In genomic region chr11:92964471-92964870, GRCh38 we compare ENCODE assay signal across 38 cellular contexts. TPM values are rescaled to one million over a fixed set of nuclear protein-coding genes. Genes with fewer than 3 reads are reported as not detected.
DNase-seq lines count a peak whose midpoint lies in the region; ATAC-seq, FAIRE-seq and TF ChIP-seq lines count a peak whose summit lies in the region.
"Had no signal": no experiment of that assay in that cellular context is flagged by ENCODE, and none has a peak within 500 bp of the region (broad histone marks: within the 10 kb centered on the region; RNA-seq: fewer than 3 reads in every experiment).

No MANE protein-coding gene starts in this region.

- no peaks in the 10 kb centered on the region for H3K9me3 Mint-ChIP-seq in astrocyte (ENCODE audit: unreplicated experiment)
- H3K9me3 Mint-ChIP-seq in type B pancreatic cell: no peaks in the 10 kb centered on the region
- H3K9me3 Mint-ChIP-seq in stimulated activated naive B cell treated with anti-CD40 and anti-IgM and Interleukin-4, amounts not matched to agents 10 μg/mL and 1 μg/mL and 100 μg/mL, for 72 hours: no peaks in the 10 kb centered on the region
- H3K9me3 Mint-ChIP-seq: activated naive CD8-positive, alpha-beta T cell treated with anti-CD3 and anti-CD28 coated beads, Interleukin-2, amount 50 U/mL, for 24 hours; activated T-cell treated with anti-CD3 and anti-CD28 coated beads, Interleukin-2, amount 50 U/mL, for 72 hours; central memory CD8-positive, alpha-beta T cell; endodermal cell; HFFc6 had no signal

- H3K36me3 ChIP-seq in astrocyte (ENCODE audit: insufficient read depth, low read length): no peaks in the 10 kb centered on the region
- H3K36me3 ChIP-seq: esophagus muscularis mucosa, heart left ventricle, pancreas, uterus had no signal

- no peak overlapping the region for H2AFZ ChIP-seq in astrocyte (ENCODE audit: low read depth, low read length)

- no peak for FAIRE-seq in astrocyte (lab: Jason Lieb, UNC)
- FAIRE-seq: H1, K562, pancreas, TTC549 had no signal

- no peak overlapping the region for H3K27ac ChIP-seq in astrocyte (ENCODE audit: low read depth, low read length)
- H3K27ac ChIP-seq: esophagus muscularis mucosa, heart left ventricle, pancreas, SK-N-MC, skin epidermis, uterus had no signal

- H3K4me3 Mint-ChIP-seq in astrocyte (ENCODE audit: unreplicated experiment) (no peak overlapping the region), type B pancreatic cell (no peak overlapping the region)
- H3K4me3 Mint-ChIP-seq in stimulated activated naive B cell treated with anti-CD40 and anti-IgM and Interleukin-4, amounts not matched to agents 10 μg/mL and 1 μg/mL and 100 μg/mL, for 72 hours: no peak overlapping the region
- H3K4me3 Mint-ChIP-seq: activated naive CD8-positive, alpha-beta T cell treated with anti-CD3 and anti-CD28 coated beads, Interleukin-2, amount 50 U/mL, for 24 hours; activated T-cell treated with anti-CD3 and anti-CD28 coated beads, Interleukin-2, amount 50 U/mL, for 72 hours; central memory CD8-positive, alpha-beta T cell; endodermal cell; HFFc6 had no signal

- H3K27ac Mint-ChIP-seq in astrocyte (ENCODE audit: unreplicated experiment) (no peak overlapping the region), type B pancreatic cell (peak overlapping the region; percentile 17)
- H3K27ac Mint-ChIP-seq in stimulated activated naive B cell treated with anti-CD40 and anti-IgM and Interleukin-4, amounts not matched to agents 10 μg/mL and 1 μg/mL and 100 μg/mL, for 72 hours: no peak overlapping the region
- H3K27ac Mint-ChIP-seq: activated naive CD8-positive, alpha-beta T cell treated with anti-CD3 and anti-CD28 coated beads, Interleukin-2, amount 50 U/mL, for 24 hours; activated T-cell treated with anti-CD3 and anti-CD28 coated beads, Interleukin-2, amount 50 U/mL, for 72 hours; endodermal cell; HFFc6 had no signal

- no peaks in the 10 kb centered on the region for H4K20me1 ChIP-seq in astrocyte (ENCODE audit: insufficient read depth, low read length)

- no peak for TF ChIP-seq CTCF in astrocyte (IDR thresholded peaks at IDR 0.05; ENCODE audit: insufficient read depth, low read depth, low read length)
- no peak for TF ChIP-seq CTCF in type B pancreatic cell (conservative IDR thresholded peaks at IDR 0.05)

- H3K36me3 Mint-ChIP-seq in astrocyte (ENCODE audit: low read depth, unreplicated experiment): no peaks in the 10 kb centered on the region
- H3K36me3 Mint-ChIP-seq in type B pancreatic cell: no peaks in the 10 kb centered on the region
- H3K36me3 Mint-ChIP-seq in stimulated activated naive B cell treated with anti-CD40 and anti-IgM and Interleukin-4, amounts not matched to agents 10 μg/mL and 1 μg/mL and 100 μg/mL, for 72 hours: no peaks in the 10 kb centered on the region

- no peaks in the 10 kb centered on the region for H3K79me2 ChIP-seq in astrocyte (ENCODE audit: insufficient read depth, low read length)

- peaks cover 8% of the 10 kb centered on the region for H3K27me3 Mint-ChIP-seq in astrocyte (ENCODE audit: low read depth, unreplicated experiment)
- H3K27me3 Mint-ChIP-seq in type B pancreatic cell: peaks cover 34% of the 10 kb centered on the region
- H3K27me3 Mint-ChIP-seq in stimulated activated naive B cell treated with anti-CD40 and anti-IgM and Interleukin-4, amounts not matched to agents 10 μg/mL and 1 μg/mL and 100 μg/mL, for 72 hours: peaks cover 3 to 5% of the 10 kb centered on the region in 2 donors
- H3K27me3 Mint-ChIP-seq: central memory CD8-positive, alpha-beta T cell had no signal

- H3K9me3 ChIP-seq in astrocyte (ENCODE audit: insufficient read depth, low read depth, low read length): no peaks in the 10 kb centered on the region
- H3K9me3 ChIP-seq: esophagus muscularis mucosa, heart left ventricle, pancreas, uterus had no signal

- DNase-seq in NCI-H510A treated with DMSO at 0.1 percent for 48 hours (lab: John Stamatoyannopoulos, UW) (peak; percentile 18), NCI-H510A (lab: John Stamatoyannopoulos, UW) (no peak), astrocyte (ENCODE audit: low read depth) (peak; percentile 11), islet precursor cell (peak; percentile 62), type B pancreatic cell (ENCODE audit: extremely low spot score, unreplicated experiment) (no peak)
- no peak for DNase-seq in stimulated activated naive B cell treated with anti-CD40 and anti-IgM and Interleukin-4, amounts not matched to agents 10 μg/mL and 1 μg/mL and 100 μg/mL, for 72 hours
- no peak for DNase-seq in stimulated activated CD4-positive, alpha-beta T cell treated with anti-CD3 and anti-CD28 coated beads, Interleukin-12 subunit alpha, Interleukin-12 subunit beta, amount 100 ng/mL, for 4 hours
- DNase-seq: 8988T; activated CD4-positive, alpha-beta T cell treated with anti-CD3 and anti-CD28 coated beads, Interleukin-2, amount 50 U/mL, for 48 hours; activated naive CD8-positive, alpha-beta T cell treated with anti-CD3 and anti-CD28 coated beads, Interleukin-2, amount 50 U/mL, for 24 hours; activated T-cell treated with anti-CD3 and anti-CD28 coated beads, Interleukin-2, amount 50 U/mL, for 72 hours; C1 segment of cervical spinal cord; COR-L47; dermis blood vessel endothelial cell; DND-41; endodermal cell; foreskin melanocyte; heart left ventricle; HFFc6; kidney glomerular epithelial cell; NCI-H1105; NCI-H2029 treated with DMSO at 0.1 percent for 48 hours; NCI-H69; stimulated activated naive CD4-positive, alpha-beta T cell treated with Interleukin-2 at 50 U/mL for 16 hours; uterus had no signal

- peaks cover 15% of the 10 kb centered on the region for H3K27me3 ChIP-seq in astrocyte (ENCODE audit: insufficient read depth, low read length)
- H3K27me3 ChIP-seq: uterus had no signal

- no peak overlapping the region for H3K4me3 ChIP-seq in astrocyte (ENCODE audit: insufficient read depth, low read depth, low read length)
- H3K4me3 ChIP-seq: esophagus muscularis mucosa, heart left ventricle, K562, lung, pancreas, SK-N-MC, skin epidermis, uterus had no signal

- H3K4me1 Mint-ChIP-seq in astrocyte (ENCODE audit: low read depth, unreplicated experiment) (peaks cover 8% of the 10 kb centered on the region), type B pancreatic cell (ENCODE audit: unreplicated experiment) (peaks cover 7% of the 10 kb centered on the region)
- no peaks in the 10 kb centered on the region for H3K4me1 Mint-ChIP-seq in stimulated activated naive B cell treated with anti-CD40 and anti-IgM and Interleukin-4, amounts not matched to agents 10 μg/mL and 1 μg/mL and 100 μg/mL, for 72 hours
- H3K4me1 Mint-ChIP-seq: central memory CD8-positive, alpha-beta T cell had no signal

- H3K4me1 ChIP-seq in astrocyte (ENCODE audit: insufficient read depth, low read length): peaks cover 4% of the 10 kb centered on the region
- H3K4me1 ChIP-seq: heart left ventricle, pancreas, uterus had no signal

- no peak for ATAC-seq in stimulated activated naive B cell treated with anti-CD40 and anti-IgM and Interleukin-4, amounts not matched to agents 10 μg/mL and 1 μg/mL and 100 μg/mL, for 72 hours (replicated peaks)
- ATAC-seq in HG03095 (IDR thresholded peaks at IDR 0.05; ENCODE audit: unreplicated experiment): no peak
- ATAC-seq: activated naive CD8-positive, alpha-beta T cell treated with anti-CD3 and anti-CD28 coated beads, Interleukin-2, amount 50 U/mL, for 24 hours; activated T-cell treated with anti-CD3 and anti-CD28 coated beads, Interleukin-2, amount 50 U/mL, for 72 hours; heart left ventricle; K562 had no signal

- no peak overlapping the region for H3K9ac ChIP-seq in astrocyte (ENCODE audit: low read length)

- no peak overlapping the region for H3K4me2 ChIP-seq in astrocyte (ENCODE audit: low read length)

RNA-seq across cellular contexts. Expression of gene MTNR1B, which starts 5.0 kb away (rescaled TPM):
- not detected in 2 replicates for total RNA-seq in astrocyte
- 0.40 TPM in 1 of 2 replicates, not detected in the other for total RNA-seq in type B pancreatic cell (ENCODE audit: low replicate concordance)
- total RNA-seq: activated T-cell treated with anti-CD3 and anti-CD28 coated beads, Interleukin-2, amount 50 U/mL, for 72 hours; dermis blood vessel endothelial cell; esophagus muscularis mucosa; H1; heart left ventricle; HFFc6; K562; lung; M059J; pancreas; T-helper 1 cell treated with Interleukin-12 subunit alpha and Interleukin-12 subunit beta and Interleukin-4 antibody, amounts not matched to agents 30 ng/mL and 1 ng/mL, for 36 hours; temporal lobe; uterus had no signal

Comparison
In these comparisons a context has a peak if more than half of its experiments do, and no peak if none do; other contexts are left out.
1. DNase-seq: peak in NCI-H510A treated with DMSO at 0.1 percent for 48 hours (single experiment), astrocyte (single experiment) and islet precursor cell (single experiment); none in NCI-H510A (single experiment), type B pancreatic cell (single experiment), stimulated activated naive B cell treated with anti-CD40 and anti-IgM and Interleukin-4, amounts not matched to agents 10 μg/mL and 1 μg/mL and 100 μg/mL, for 72 hours (single experiment) and stimulated activated CD4-positive, alpha-beta T cell treated with anti-CD3 and anti-CD28 coated beads, Interleukin-12 subunit alpha, Interleukin-12 subunit beta, amount 100 ng/mL, for 4 hours (single experiment).